Comparison of ENCODE assay signal across 10 cellular contexts in the genomic region with DNA sequence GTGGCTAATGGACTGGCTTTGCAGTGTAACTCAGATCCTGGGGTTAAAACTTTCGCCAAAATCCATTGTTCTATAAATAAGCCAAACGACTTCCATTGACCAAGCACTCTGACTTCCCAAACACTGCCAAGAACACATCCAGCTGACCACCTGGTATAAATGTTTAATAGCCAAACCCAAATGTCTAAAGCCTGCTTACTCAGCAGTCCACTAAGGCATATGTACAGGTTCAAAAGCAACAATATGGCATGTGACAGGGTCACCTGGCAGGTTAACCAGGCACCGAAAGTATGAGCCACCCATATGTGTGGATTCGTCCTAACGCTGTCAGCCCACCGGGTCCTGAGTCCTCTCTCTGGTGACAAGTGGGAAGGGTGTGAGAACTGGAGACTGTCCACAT. TPM values are rescaled to one million over a fixed set of nuclear protein-coding genes. Genes with fewer than 3 reads are reported as not detected.
DNase-seq lines count a peak whose midpoint lies in the region; ATAC-seq and TF ChIP-seq lines count a peak whose summit lies in the region.
"Had no signal": no experiment of that assay in that cellular context is flagged by ENCODE, and none has a peak within 500 bp of the region (broad histone marks: within the 10 kb centered on the region; RNA-seq: fewer than 3 reads in every experiment).

No MANE protein-coding gene starts in this region.

- no peaks in the 10 kb centered on the region for H3K27me3 ChIP-seq in CD8-positive, alpha-beta memory T cell (ENCODE audit: insufficient read depth, low read length, poor library complexity, severe bottlenecking)

- H3K9me3 Mint-ChIP-seq in CD8-positive, alpha-beta memory T cell: no peaks in the 10 kb centered on the region
- H3K9me3 Mint-ChIP-seq in T-cell (no peaks in the 10 kb centered on the region), progenitor cell of endocrine pancreas (ENCODE audit: low read depth) (no peaks in the 10 kb centered on the region)

- H3K36me3 ChIP-seq in CD8-positive, alpha-beta memory T cell (ENCODE audit: insufficient read depth, low read length): peaks cover 24% of the 10 kb centered on the region

- ATAC-seq in T-cell (replicated peaks in 1 of 4) (no peak), HG03442 (IDR thresholded peaks at IDR 0.05; ENCODE audit: unreplicated experiment) (no peak)

- H3K4me3 Mint-ChIP-seq in CD8-positive, alpha-beta memory T cell: peak overlapping the region; percentile 85 to 98 (median 95)
- H3K4me3 Mint-ChIP-seq in T-cell (peak overlapping the region; percentile 87 to 97 (median 95)), progenitor cell of endocrine pancreas (ENCODE audit: low read depth) (peak overlapping the region; percentile 96)

- POLR2A ChIA-PET in CD8-positive, alpha-beta memory T cell (lab: Charles Lee): interaction anchor here (0.7 kb wide), 1 partner anchor 14 kb away, joined by 5 read pairs; no protein-coding TSS in a partner anchor
- POLR2A ChIA-PET in T-cell (lab: Charles Lee): interaction anchor here in 1 of 2 donors (0.9 kb wide), 1 partner anchor 26 kb away, joined by 4 read pairs; no protein-coding TSS in a partner anchor

- H3K27ac ChIP-seq in CD8-positive, alpha-beta memory T cell (ENCODE audit: low read depth, low read length): peak overlapping the region; percentile 68
- peak overlapping the region; percentile 92 for H3K27ac ChIP-seq in epithelial cell of prostate

- TF ChIP-seq CTCF in progenitor cell of endocrine pancreas (IDR thresholded peaks at IDR 0.05; ENCODE audit: unreplicated experiment): no peak
- no peak for TF ChIP-seq CTCF in GM10266 (IDR thresholded peaks at IDR 0.05; ENCODE audit: control insufficient read depth, insufficient read depth, low read depth, missing control alignments)

- H3K4me1 ChIP-seq in CD8-positive, alpha-beta memory T cell (ENCODE audit: insufficient read depth, low read length): peaks cover 60% of the 10 kb centered on the region

- peaks cover 56 to 60% (median 58%) of the 10 kb centered on the region in 3 donors for H3K4me1 Mint-ChIP-seq in CD8-positive, alpha-beta memory T cell
- H3K4me1 Mint-ChIP-seq in T-cell (peaks cover 61 to 67% (median 63%) of the 10 kb centered on the region in 3 donors), progenitor cell of endocrine pancreas (ENCODE audit: low read depth) (peaks cover 57% of the 10 kb centered on the region)

- peak overlapping the region; percentile 68 for H3K4me3 ChIP-seq in CD8-positive, alpha-beta memory T cell (ENCODE audit: low read length)

- peak overlapping the region; percentile 34 to 99 (median 94) for H3K27ac Mint-ChIP-seq in CD8-positive, alpha-beta memory T cell
- peak overlapping the region; percentile 93 to 97 for H3K27ac Mint-ChIP-seq in T-cell
- peak overlapping the region; percentile 73 for H3K27ac Mint-ChIP-seq in progenitor cell of endocrine pancreas

- H3K27me3 Mint-ChIP-seq in CD8-positive, alpha-beta memory T cell: peaks cover 0 to 1% of the 10 kb centered on the region in 2 donors
- H3K27me3 Mint-ChIP-seq in T-cell (no peaks in the 10 kb centered on the region), progenitor cell of endocrine pancreas (peaks cover 4% of the 10 kb centered on the region)

- peaks cover 7 to 59% (median 8%) of the 10 kb centered on the region in 3 donors for H3K36me3 Mint-ChIP-seq in CD8-positive, alpha-beta memory T cell
- H3K36me3 Mint-ChIP-seq in T-cell: peaks cover 26% of the 10 kb centered on the region
- H3K36me3 Mint-ChIP-seq in progenitor cell of endocrine pancreas (ENCODE audit: insufficient read depth): peaks cover 28% of the 10 kb centered on the region

- DNase-seq in CD8-positive, alpha-beta memory T cell: no peak
- DNase-seq in T-cell: no peak
- DNase-seq in epithelial cell of prostate (ENCODE audit: low read depth, low spot score): no peak
- no peak for DNase-seq in progenitor cell of endocrine pancreas (ENCODE audit: low spot score, unreplicated experiment)
- no peak for DNase-seq in DMS114 treated with DMSO at 0.1 percent for 48 hours (lab: John Stamatoyannopoulos, UW; ENCODE audit: unreplicated experiment)
- DNase-seq in GM10266 (ENCODE audit: extremely low spot score): no peak
- no peak for DNase-seq in CD1c-positive myeloid dendritic cell (ENCODE audit: extremely low spot score)
- DNase-seq: cerebellar nuclear complex, NCI-H226 had no signal

- CTCF ChIA-PET in CD8-positive, alpha-beta memory T cell (lab: Charles Lee): interaction anchor here (1.0 kb wide), 1 partner anchor 27 kb away, joined by 5 read pairs; no protein-coding TSS in a partner anchor
- CTCF ChIA-PET in T-cell (lab: Charles Lee): no interaction called here

- no peaks in the 10 kb centered on the region for H3K9me3 ChIP-seq in CD8-positive, alpha-beta memory T cell (ENCODE audit: low read length)

RNA-seq across cellular contexts. Expression of a gene that starts 2.1 kb away (rescaled TPM):
- total RNA-seq in CD8-positive, alpha-beta memory T cell: 100 to 1,000 TPM; 129 to 141 TPM
- polyA plus RNA-seq in CD8-positive, alpha-beta memory T cell: 74.6 TPM
- 100 to 1,000 TPM; 177 to 273 (median 194) TPM for total RNA-seq in T-cell
- 224 and 227 TPM in 2 replicates for total RNA-seq in progenitor cell of endocrine pancreas

RNA-seq across cellular contexts. Expression of a gene that starts 42.6 kb away (rescaled TPM):
- 10 to 100 TPM; 27.5 to 31.8 TPM for total RNA-seq in CD8-positive, alpha-beta memory T cell
- polyA plus RNA-seq in CD8-positive, alpha-beta memory T cell: 3.3 TPM
- 10 to 100 TPM; 31.9 to 47.3 (median 40.9) TPM for total RNA-seq in T-cell
- total RNA-seq in progenitor cell of endocrine pancreas: 5.4 and 5.9 TPM in 2 replicates

RNA-seq across cellular contexts. Expression of a gene that starts 46.0 kb away (rescaled TPM):
- 100 to 1,000 TPM; 186 to 190 TPM for total RNA-seq in CD8-positive, alpha-beta memory T cell
- 193 TPM for polyA plus RNA-seq in CD8-positive, alpha-beta memory T cell
- total RNA-seq in T-cell: 100 to 1,000 TPM; 104 to 265 (median 135) TPM
- 0.31 and 0.46 TPM in 2 replicates for total RNA-seq in progenitor cell of endocrine pancreas

RNA-seq across cellular contexts. Expression of a gene that starts 58.8 kb away (rescaled TPM):
- total RNA-seq in CD8-positive, alpha-beta memory T cell: 10 to 100 TPM; 69.8 to 77.6 TPM
- 39.2 TPM for polyA plus RNA-seq in CD8-positive, alpha-beta memory T cell
- 100 to 1,000 TPM in 3 of 5 donors, 10 to 100 TPM in 2; 86.4 to 127 (median 103) TPM for total RNA-seq in T-cell
- 79.0 and 79.3 TPM in 2 replicates for total RNA-seq in progenitor cell of endocrine pancreas

Comparison
In these comparisons a context has a peak if more than half of its experiments do, and no peak if none do; other contexts are left out.
1. RNA of a gene that starts 46.0 kb away (total RNA-seq): 186 to 190 TPM in CD8-positive, alpha-beta memory T cell and 104 to 265 TPM in T-cell; 0.31 to 0.46 TPM in progenitor cell of endocrine pancreas; every median in the first group is over 10 times any median in the second.
2. Peak in every context shown above with its lines, with median percentiles within 50 percentile points of each other: H3K27ac Mint-ChIP-seq and H3K4me3 Mint-ChIP-seq.